In genomic region chr1:20632386-20632785, GRCh38 we compare ENCODE assay signal across 1 cellular context.
TF ChIP-seq lines count a peak whose summit lies in the region.

No MANE protein-coding gene starts in this region.

TF ChIP-seq in HepG2, 621 proteins besides CTCF, POLR2A, EP300 and RAD21:
- no peak for TF ChIP-seq FOXP1 (IDR thresholded peaks at IDR 0.05)
- no peak for TF ChIP-seq FOXP1 (CRISPR knock-in tag; IDR thresholded peaks at IDR 0.05)
- TF ChIP-seq, protein P1, sequence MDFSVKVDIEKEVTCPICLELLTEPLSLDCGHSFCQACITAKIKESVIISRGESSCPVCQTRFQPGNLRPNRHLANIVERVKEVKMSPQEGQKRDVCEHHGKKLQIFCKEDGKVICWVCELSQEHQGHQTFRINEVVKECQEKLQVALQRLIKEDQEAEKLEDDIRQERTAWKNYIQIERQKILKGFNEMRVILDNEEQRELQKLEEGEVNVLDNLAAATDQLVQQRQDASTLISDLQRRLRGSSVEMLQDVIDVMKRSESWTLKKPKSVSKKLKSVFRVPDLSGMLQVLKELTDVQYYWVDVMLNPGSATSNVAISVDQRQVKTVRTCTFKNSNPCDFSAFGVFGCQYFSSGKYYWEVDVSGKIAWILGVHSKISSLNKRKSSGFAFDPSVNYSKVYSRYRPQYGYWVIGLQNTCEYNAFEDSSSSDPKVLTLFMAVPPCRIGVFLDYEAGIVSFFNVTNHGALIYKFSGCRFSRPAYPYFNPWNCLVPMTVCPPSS (IDR thresholded peaks at IDR 0.05): no peak
- no peak for TF ChIP-seq REPIN1 (CRISPR knock-in tag; IDR thresholded peaks at IDR 0.05; ENCODE audit: borderline replicate concordance, low read depth)
- TF ChIP-seq ETV6 (CRISPR knock-in tag; conservative IDR thresholded peaks at IDR 0.05): no peak
- TF ChIP-seq, protein P2, sequence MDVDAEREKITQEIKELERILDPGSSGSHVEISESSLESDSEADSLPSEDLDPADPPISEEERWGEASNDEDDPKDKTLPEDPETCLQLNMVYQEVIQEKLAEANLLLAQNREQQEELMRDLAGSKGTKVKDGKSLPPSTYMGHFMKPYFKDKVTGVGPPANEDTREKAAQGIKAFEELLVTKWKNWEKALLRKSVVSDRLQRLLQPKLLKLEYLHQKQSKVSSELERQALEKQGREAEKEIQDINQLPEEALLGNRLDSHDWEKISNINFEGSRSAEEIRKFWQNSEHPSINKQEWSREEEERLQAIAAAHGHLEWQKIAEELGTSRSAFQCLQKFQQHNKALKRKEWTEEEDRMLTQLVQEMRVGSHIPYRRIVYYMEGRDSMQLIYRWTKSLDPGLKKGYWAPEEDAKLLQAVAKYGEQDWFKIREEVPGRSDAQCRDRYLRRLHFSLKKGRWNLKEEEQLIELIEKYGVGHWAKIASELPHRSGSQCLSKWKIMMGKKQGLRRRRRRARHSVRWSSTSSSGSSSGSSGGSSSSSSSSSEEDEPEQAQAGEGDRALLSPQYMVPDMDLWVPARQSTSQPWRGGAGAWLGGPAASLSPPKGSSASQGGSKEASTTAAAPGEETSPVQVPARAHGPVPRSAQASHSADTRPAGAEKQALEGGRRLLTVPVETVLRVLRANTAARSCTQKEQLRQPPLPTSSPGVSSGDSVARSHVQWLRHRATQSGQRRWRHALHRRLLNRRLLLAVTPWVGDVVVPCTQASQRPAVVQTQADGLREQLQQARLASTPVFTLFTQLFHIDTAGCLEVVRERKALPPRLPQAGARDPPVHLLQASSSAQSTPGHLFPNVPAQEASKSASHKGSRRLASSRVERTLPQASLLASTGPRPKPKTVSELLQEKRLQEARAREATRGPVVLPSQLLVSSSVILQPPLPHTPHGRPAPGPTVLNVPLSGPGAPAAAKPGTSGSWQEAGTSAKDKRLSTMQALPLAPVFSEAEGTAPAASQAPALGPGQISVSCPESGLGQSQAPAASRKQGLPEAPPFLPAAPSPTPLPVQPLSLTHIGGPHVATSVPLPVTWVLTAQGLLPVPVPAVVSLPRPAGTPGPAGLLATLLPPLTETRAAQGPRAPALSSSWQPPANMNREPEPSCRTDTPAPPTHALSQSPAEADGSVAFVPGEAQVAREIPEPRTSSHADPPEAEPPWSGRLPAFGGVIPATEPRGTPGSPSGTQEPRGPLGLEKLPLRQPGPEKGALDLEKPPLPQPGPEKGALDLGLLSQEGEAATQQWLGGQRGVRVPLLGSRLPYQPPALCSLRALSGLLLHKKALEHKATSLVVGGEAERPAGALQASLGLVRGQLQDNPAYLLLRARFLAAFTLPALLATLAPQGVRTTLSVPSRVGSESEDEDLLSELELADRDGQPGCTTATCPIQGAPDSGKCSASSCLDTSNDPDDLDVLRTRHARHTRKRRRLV (CRISPR knock-in tag; IDR thresholded peaks at IDR 0.05): no peak
- TF ChIP-seq ELF3 (CRISPR knock-in tag; IDR thresholded peaks at IDR 0.05): no peak
- TF ChIP-seq PRMT3 (CRISPR knock-in tag; IDR thresholded peaks at IDR 0.05; ENCODE audit: borderline replicate concordance, low read depth): no peak
- no peak for TF ChIP-seq ZNF232 (CRISPR knock-in tag; IDR thresholded peaks at IDR 0.05; ENCODE audit: borderline replicate concordance)
- no peak for TF ChIP-seq PRDM10 (CRISPR knock-in tag; IDR thresholded peaks at IDR 0.05; ENCODE audit: low read depth)
